In the genomic region with DNA sequence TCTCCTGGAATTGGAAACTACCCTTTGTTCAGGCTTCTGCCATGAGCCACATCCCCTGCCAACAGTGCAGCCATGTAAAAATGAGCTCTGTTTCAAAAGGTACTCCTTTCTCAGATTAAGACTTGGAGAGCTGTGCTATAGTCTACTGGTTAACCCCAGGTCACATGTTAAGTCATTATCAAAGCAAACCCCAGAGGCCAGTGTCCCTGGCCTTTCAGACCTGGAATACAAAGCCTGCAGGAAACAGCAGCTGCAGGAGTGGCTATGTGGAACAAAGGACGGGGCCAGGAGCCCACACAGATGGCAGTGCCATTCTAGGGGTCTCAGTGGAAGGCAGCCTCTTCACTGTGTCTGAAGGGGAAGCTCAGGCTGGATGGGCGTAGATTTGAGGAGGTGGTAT, we compare ENCODE assay signal across 17 cellular contexts.
"Had no signal": no experiment of that assay in that cellular context is flagged by ENCODE, and none has a peak within 500 bp of the region (broad histone marks: within the 10 kb centered on the region; RNA-seq: fewer than 3 reads in every experiment).

No MANE protein-coding gene starts in this region.

- ATAC-seq: activated CD8-positive, alpha-beta memory T cell treated with anti-CD3 and anti-CD28 coated beads, Interleukin-2, amount 10 ng/mL, durations not matched to agents 7 days and 5 days; activated naive CD4-positive, alpha-beta T cell treated with anti-CD3 and anti-CD28 coated beads, Interleukin-2, amount 50 U/mL, for 72 hours; activated T-cell treated with anti-CD3 and anti-CD28 coated beads, Interleukin-2, amount 50 U/mL, for 4 hours; foreskin keratinocyte; mucosa of descending colon; natural killer cell treated with Interleukin-12 subunit alpha and Interleukin-12 subunit beta and Interleukin-15 and Interleukin-18, amount 100 ng/mL, for 72 hours had no signal

- H3K27ac ChIP-seq: breast epithelium, dorsolateral prefrontal cortex, foreskin keratinocyte, heart right ventricle, testis had no signal

- H3K9me3 ChIP-seq: breast epithelium, heart right ventricle, mucosa of descending colon, testis had no signal

- H3K27me3 ChIP-seq: breast epithelium, dorsolateral prefrontal cortex, foreskin keratinocyte, heart right ventricle, testis had no signal

- FAIRE-seq: islet of Langerhans had no signal

- DNase-seq: activated CD4-positive, alpha-beta T cell treated with anti-CD3 and anti-CD28 coated beads, Interleukin-2, amount 50 U/mL, for 48 hours; activated CD4-positive, CD25-positive, alpha-beta regulatory T cell treated with anti-CD3 and anti-CD28 coated beads, Interleukin-2, amount 50 U/mL, for 72 hours; activated CD8-positive, alpha-beta memory T cell treated with anti-CD3 and anti-CD28 coated beads, Interleukin-2, amount 10 ng/mL, durations not matched to agents 7 days and 5 days; activated effector memory CD4-positive, alpha-beta T cell treated with anti-CD3 and anti-CD28 coated beads, Interleukin-2, amount 50 U/mL, for 16 hours; activated T-cell treated with anti-CD3 and anti-CD28 coated beads, Interleukin-2, amount 50 U/mL, for 4 hours; dorsolateral prefrontal cortex; foreskin keratinocyte; heart right ventricle; mammary epithelial cell; mucosa of descending colon; stimulated activated CD4-positive, alpha-beta T cell treated with anti-CD3 and anti-CD28 coated beads, Interleukin-15, amount 100 ng/mL, for 24 hours; stimulated activated CD4-positive, alpha-beta T cell treated with anti-CD3 and anti-CD28 coated beads, Interleukin-4, amount 100 ng/mL, for 24 hours; testis had no signal

- H3K4me1 ChIP-seq: breast epithelium, foreskin keratinocyte had no signal

- H3K4me3 ChIP-seq: breast epithelium, dorsolateral prefrontal cortex, heart right ventricle, mucosa of descending colon, testis had no signal
